8 cellular contexts compared by ENCODE assay signal in genomic region chr18:74498712-74499629, GRCh38. TPM values are rescaled to one million over a fixed set of nuclear protein-coding genes. Genes with fewer than 3 reads are reported as not detected.
A peak's percentile ranks its signal among the peaks of the same experiment; 100 is the strongest.
DNase-seq lines count a peak whose midpoint lies in the region; ATAC-seq lines count a peak whose summit lies in the region.

No MANE protein-coding gene starts in this region.

- no peaks in the 10 kb centered on the region for H3K9me3 Mint-ChIP-seq in CD8-positive, alpha-beta memory T cell
- H3K9me3 Mint-ChIP-seq in IgD-negative memory B cell: no peaks in the 10 kb centered on the region
- H3K9me3 Mint-ChIP-seq in naive B cell: no peaks in the 10 kb centered on the region

- peaks cover 0 to 2% of the 10 kb centered on the region in 2 donors for H3K27me3 Mint-ChIP-seq in CD8-positive, alpha-beta memory T cell
- H3K27me3 Mint-ChIP-seq in IgD-negative memory B cell (no peaks in the 10 kb centered on the region), naive B cell (no peaks in the 10 kb centered on the region)

- peaks cover 56 to 73% (median 64%) of the 10 kb centered on the region in 3 donors for H3K4me1 Mint-ChIP-seq in CD8-positive, alpha-beta memory T cell
- H3K4me1 Mint-ChIP-seq in IgD-negative memory B cell (peaks cover 33 to 47% (median 41%) of the 10 kb centered on the region in 3 donors), naive B cell (peaks cover 44 to 76% (median 46%) of the 10 kb centered on the region in 3 donors)

- H3K9me3 ChIP-seq in CD8-positive, alpha-beta memory T cell (ENCODE audit: low read length): no peaks in the 10 kb centered on the region

- ATAC-seq in GM21381 (IDR thresholded peaks at IDR 0.05; ENCODE audit: unreplicated experiment) (peak; percentile 30), naive B cell (ENCODE audit: low read depth in 2 of 2) (peak; percentile 14 to 17)
- ATAC-seq in stimulated activated naive CD8-positive, alpha-beta T cell treated with anti-CD3 and anti-CD28 coated beads, Interleukin-15, Interleukin-2, amounts not matched to agents 100 U/mL and 50 U/mL, for 24 hours: peak; percentile 70

- peak overlapping the region; percentile 94 to 100 (median 99) for H3K27ac Mint-ChIP-seq in CD8-positive, alpha-beta memory T cell
- peak overlapping the region; percentile 89 to 99 (median 98) for H3K27ac Mint-ChIP-seq in IgD-negative memory B cell
- H3K27ac Mint-ChIP-seq in naive B cell: peak overlapping the region; percentile 83 to 98 (median 96)

- CTCF ChIA-PET in CD8-positive, alpha-beta memory T cell (lab: Charles Lee): interaction anchor here (1.1 to 7.7 kb wide), 3 partner anchors 12 to 144 kb away, joined by 3 to 156 read pairs (median 10); no protein-coding TSS in a partner anchor

- peaks cover 40% of the 10 kb centered on the region for H3K4me1 ChIP-seq in CD8-positive, alpha-beta memory T cell (ENCODE audit: insufficient read depth, low read length)

- H3K36me3 ChIP-seq in CD8-positive, alpha-beta memory T cell (ENCODE audit: insufficient read depth, low read length): peaks cover 21% of the 10 kb centered on the region

- peak; percentile 67 to 87 (median 75) for DNase-seq in CD8-positive, alpha-beta memory T cell
- DNase-seq in activated CD4-positive, alpha-beta T cell treated with anti-CD3 and anti-CD28 coated beads for 24 hours (ENCODE audit: low read depth in 2 of 2): peak; percentile 58 to 64
- DNase-seq in dermis microvascular lymphatic vessel endothelial cell (ENCODE audit: low read depth in 2 of 2) (peak; percentile 57 to 58), naive B cell (peak; percentile 55), epidermal melanocyte (ENCODE audit: insufficient read length, low spot score) (no peak)
- DNase-seq in stimulated activated naive CD8-positive, alpha-beta T cell treated with anti-CD3 and anti-CD28 coated beads, Interleukin-15, Interleukin-2, amounts not matched to agents 100 U/mL and 50 U/mL, for 24 hours: peak; percentile 84

- H3K36me3 Mint-ChIP-seq in CD8-positive, alpha-beta memory T cell: peaks cover 4 to 54% (median 11%) of the 10 kb centered on the region in 3 donors
- H3K36me3 Mint-ChIP-seq in IgD-negative memory B cell: peaks cover 2% of the 10 kb centered on the region
- H3K36me3 Mint-ChIP-seq in naive B cell: peaks cover 9 to 17% of the 10 kb centered on the region in 2 donors

- H3K27me3 ChIP-seq in CD8-positive, alpha-beta memory T cell (ENCODE audit: insufficient read depth, low read length, poor library complexity, severe bottlenecking): no peaks in the 10 kb centered on the region

- peak overlapping the region; percentile 92 to 96 (median 94) for H3K4me3 Mint-ChIP-seq in CD8-positive, alpha-beta memory T cell
- H3K4me3 Mint-ChIP-seq in IgD-negative memory B cell (peak overlapping the region; percentile 90 to 98 (median 94)), naive B cell (peak overlapping the region; percentile 91 to 98 (median 93))

- peak overlapping the region; percentile 78 for H3K27ac ChIP-seq in CD8-positive, alpha-beta memory T cell (ENCODE audit: low read depth, low read length)

- H3K4me3 ChIP-seq in CD8-positive, alpha-beta memory T cell (ENCODE audit: low read length): peak overlapping the region; percentile 69

- POLR2A ChIA-PET in CD8-positive, alpha-beta memory T cell (lab: Charles Lee): interaction anchor here (0.6 to 1.1 kb wide), 4 partner anchors 98 to 126 kb away, joined by 3 to 5 read pairs (median 4); no protein-coding TSS in a partner anchor

RNA-seq across cellular contexts. Expression of gene CNDP2, which starts 2.8 kb away (rescaled TPM):
- 100 to 1,000 TPM; 206 to 213 TPM for total RNA-seq in CD8-positive, alpha-beta memory T cell
- 121 TPM for polyA plus RNA-seq in CD8-positive, alpha-beta memory T cell
- polyA plus RNA-seq in IgD-negative memory B cell: 179 TPM
- 50.3 and 76.9 TPM in 2 replicates for total RNA-seq in dermis microvascular lymphatic vessel endothelial cell
- 100 to 1,000 TPM; 114 to 283 (median 207) TPM for polyA plus RNA-seq in naive B cell (ENCODE audit: low read depth in 6 of 6)

RNA-seq across cellular contexts. Expression of gene CNDP1, which starts 35.3 kb away (rescaled TPM):
- total RNA-seq in CD8-positive, alpha-beta memory T cell: under 1 TPM in 1 of 2 experiments, not detected in 1; 0.09 TPM
- polyA plus RNA-seq in CD8-positive, alpha-beta memory T cell: not detected
- not detected for polyA plus RNA-seq in IgD-negative memory B cell
- total RNA-seq in dermis microvascular lymphatic vessel endothelial cell: not detected in 2 replicates
- polyA plus RNA-seq in naive B cell (ENCODE audit: low read depth in 6 of 6): not detected

RNA-seq across cellular contexts. Expression of gene DIPK1C, which starts 41.9 kb away (rescaled TPM):
- total RNA-seq in CD8-positive, alpha-beta memory T cell: not detected
- not detected for polyA plus RNA-seq in CD8-positive, alpha-beta memory T cell
- polyA plus RNA-seq in IgD-negative memory B cell: not detected
- not detected in 2 replicates for total RNA-seq in dermis microvascular lymphatic vessel endothelial cell
- polyA plus RNA-seq in naive B cell (ENCODE audit: low read depth in 6 of 6): not detected

Comparison
In these comparisons a context has a peak if more than half of its experiments do, and no peak if none do; other contexts are left out.
1. ATAC-seq: peak in every context shown above with its lines; median percentile 70 in stimulated activated naive CD8-positive, alpha-beta T cell treated with anti-CD3 and anti-CD28 coated beads, Interleukin-15, Interleukin-2, amounts not matched to agents 100 U/mL and 50 U/mL, for 24 hours; 30 in GM21381; 16 in naive B cell.